In the genomic region with DNA sequence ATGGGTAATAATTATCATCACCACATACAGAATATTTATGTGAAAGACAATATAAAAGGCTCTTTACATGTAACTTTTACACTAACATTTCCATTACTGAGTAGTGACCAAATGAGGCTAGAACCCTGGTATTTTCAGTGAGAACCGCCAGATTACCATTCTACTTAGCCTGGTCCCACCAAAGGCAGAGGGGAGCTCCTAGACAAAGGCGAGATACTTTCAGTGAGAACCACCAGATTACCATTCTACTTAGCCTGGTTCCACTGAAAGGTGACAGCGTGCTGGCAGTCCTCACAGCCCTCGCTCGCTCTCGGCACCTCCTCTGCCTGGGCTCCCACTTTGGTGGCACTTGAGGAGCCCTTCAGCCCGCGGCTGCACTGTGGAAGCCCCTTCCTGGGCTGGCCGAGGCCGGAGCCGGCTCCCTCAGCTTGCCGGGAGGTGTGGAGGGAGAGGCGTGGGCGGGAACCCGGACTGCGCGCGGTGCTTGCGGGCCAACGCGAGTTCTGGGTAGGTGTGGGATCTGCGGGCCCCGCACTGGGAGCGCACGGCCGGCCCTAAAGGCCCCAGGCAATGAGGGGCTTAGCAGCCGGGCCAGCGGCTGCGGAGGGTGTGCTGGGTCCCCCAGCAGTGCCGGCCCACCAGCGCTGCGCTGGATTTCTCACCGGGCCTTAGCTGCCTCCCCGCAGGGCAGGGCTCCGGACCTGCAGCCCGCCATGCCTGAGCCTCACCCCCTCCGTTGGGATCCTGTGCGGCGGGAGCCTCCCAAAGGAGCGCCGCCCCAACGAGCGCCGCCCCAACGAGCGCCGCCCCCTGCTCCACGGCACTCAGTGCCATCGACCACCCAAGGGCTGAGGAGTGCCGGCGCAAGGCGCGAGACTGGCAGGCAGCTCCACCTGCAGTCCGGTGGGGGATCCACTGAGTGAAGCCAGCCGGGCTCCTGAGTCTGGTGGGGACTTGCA, we compare ENCODE assay signal across 1 cellular context.
A peak's percentile ranks its signal among the peaks of the same experiment; 100 is the strongest.
TF ChIP-seq lines count a peak whose summit lies in the region.

No MANE protein-coding gene starts in this region.

TF ChIP-seq in K562, 482 proteins besides CTCF, POLR2A, EP300 and RAD21 (continued from another document and continues in another):
- TF ChIP-seq, protein P1, sequence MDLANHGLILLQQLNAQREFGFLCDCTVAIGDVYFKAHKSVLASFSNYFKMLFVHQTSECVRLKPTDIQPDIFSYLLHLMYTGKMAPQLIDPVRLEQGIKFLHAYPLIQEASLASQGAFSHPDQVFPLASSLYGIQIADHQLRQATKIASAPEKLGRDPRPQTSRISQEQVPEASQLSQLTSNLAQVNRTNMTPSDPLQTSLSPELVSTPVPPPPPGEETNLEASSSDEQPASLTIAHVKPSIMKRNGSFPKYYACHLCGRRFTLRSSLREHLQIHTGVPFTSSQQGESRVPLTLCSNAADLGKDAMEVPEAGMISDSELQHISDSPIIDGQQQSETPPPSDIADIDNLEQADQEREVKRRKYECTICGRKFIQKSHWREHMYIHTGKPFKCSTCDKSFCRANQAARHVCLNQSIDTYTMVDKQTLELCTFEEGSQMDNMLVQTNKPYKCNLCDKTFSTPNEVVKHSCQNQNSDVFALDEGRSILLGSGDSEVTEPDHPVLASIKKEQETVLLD (IDR thresholded peaks at IDR 0.05), result no peak
- no peak for TF ChIP-seq ZNF23 (CRISPR knock-in tag; IDR thresholded peaks at IDR 0.05)
- TF ChIP-seq TRIM28 (IDR thresholded peaks at IDR 0.05), result no peak
- TF ChIP-seq RBM39 (optimal IDR thresholded peaks at IDR 0.05; ENCODE audit: low read depth, low read length), result no peak
- TF ChIP-seq NELFE (IDR thresholded peaks at IDR 0.05; ENCODE audit: insufficient read depth, insufficient read length), result no peak
- TF ChIP-seq, protein P2, sequence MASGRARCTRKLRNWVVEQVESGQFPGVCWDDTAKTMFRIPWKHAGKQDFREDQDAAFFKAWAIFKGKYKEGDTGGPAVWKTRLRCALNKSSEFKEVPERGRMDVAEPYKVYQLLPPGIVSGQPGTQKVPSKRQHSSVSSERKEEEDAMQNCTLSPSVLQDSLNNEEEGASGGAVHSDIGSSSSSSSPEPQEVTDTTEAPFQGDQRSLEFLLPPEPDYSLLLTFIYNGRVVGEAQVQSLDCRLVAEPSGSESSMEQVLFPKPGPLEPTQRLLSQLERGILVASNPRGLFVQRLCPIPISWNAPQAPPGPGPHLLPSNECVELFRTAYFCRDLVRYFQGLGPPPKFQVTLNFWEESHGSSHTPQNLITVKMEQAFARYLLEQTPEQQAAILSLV (tag; IDR thresholded peaks at IDR 0.05), result no peak
- TF ChIP-seq KLF6 (CRISPR knock-in tag; IDR thresholded peaks at IDR 0.05; ENCODE audit: borderline replicate concordance), result no peak
- no peak for TF ChIP-seq GATA2 (CRISPR knock-in tag; IDR thresholded peaks at IDR 0.05)
- TF ChIP-seq, protein P3, sequence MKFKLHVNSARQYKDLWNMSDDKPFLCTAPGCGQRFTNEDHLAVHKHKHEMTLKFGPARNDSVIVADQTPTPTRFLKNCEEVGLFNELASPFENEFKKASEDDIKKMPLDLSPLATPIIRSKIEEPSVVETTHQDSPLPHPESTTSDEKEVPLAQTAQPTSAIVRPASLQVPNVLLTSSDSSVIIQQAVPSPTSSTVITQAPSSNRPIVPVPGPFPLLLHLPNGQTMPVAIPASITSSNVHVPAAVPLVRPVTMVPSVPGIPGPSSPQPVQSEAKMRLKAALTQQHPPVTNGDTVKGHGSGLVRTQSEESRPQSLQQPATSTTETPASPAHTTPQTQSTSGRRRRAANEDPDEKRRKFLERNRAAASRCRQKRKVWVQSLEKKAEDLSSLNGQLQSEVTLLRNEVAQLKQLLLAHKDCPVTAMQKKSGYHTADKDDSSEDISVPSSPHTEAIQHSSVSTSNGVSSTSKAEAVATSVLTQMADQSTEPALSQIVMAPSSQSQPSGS (CRISPR knock-in tag; IDR thresholded peaks at IDR 0.05), result no peak
- TF ChIP-seq PHF8 (IDR thresholded peaks at IDR 0.05; ENCODE audit: borderline replicate concordance, low read length), result peak; percentile 59; the same call in 1 of the 2 replicates
- TF ChIP-seq ZEB2 (IDR thresholded peaks at IDR 0.05), result no peak
- TF ChIP-seq ZNF324 (CRISPR knock-in tag; IDR thresholded peaks at IDR 0.05), result no peak
- TF ChIP-seq, protein P4, sequence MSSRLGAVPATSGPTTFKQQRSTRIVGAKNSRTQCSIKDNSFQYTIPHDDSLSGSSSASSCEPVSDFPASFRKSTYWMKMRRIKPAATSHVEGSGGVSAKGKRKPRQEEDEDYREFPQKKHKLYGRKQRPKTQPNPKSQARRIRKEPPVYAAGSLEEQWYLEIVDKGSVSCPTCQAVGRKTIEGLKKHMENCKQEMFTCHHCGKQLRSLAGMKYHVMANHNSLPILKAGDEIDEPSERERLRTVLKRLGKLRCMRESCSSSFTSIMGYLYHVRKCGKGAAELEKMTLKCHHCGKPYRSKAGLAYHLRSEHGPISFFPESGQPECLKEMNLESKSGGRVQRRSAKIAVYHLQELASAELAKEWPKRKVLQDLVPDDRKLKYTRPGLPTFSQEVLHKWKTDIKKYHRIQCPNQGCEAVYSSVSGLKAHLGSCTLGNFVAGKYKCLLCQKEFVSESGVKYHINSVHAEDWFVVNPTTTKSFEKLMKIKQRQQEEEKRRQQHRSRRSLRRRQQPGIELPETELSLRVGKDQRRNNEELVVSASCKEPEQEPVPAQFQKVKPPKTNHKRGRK (tag; IDR thresholded peaks at IDR 0.05), result no peak
- TF ChIP-seq, protein P5, sequence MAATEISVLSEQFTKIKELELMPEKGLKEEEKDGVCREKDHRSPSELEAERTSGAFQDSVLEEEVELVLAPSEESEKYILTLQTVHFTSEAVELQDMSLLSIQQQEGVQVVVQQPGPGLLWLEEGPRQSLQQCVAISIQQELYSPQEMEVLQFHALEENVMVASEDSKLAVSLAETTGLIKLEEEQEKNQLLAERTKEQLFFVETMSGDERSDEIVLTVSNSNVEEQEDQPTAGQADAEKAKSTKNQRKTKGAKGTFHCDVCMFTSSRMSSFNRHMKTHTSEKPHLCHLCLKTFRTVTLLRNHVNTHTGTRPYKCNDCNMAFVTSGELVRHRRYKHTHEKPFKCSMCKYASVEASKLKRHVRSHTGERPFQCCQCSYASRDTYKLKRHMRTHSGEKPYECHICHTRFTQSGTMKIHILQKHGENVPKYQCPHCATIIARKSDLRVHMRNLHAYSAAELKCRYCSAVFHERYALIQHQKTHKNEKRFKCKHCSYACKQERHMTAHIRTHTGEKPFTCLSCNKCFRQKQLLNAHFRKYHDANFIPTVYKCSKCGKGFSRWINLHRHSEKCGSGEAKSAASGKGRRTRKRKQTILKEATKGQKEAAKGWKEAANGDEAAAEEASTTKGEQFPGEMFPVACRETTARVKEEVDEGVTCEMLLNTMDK (IDR thresholded peaks at IDR 0.05; ENCODE audit: borderline replicate concordance, insufficient read depth, low read depth, low read length, poor library complexity, severe bottlenecking), result no peak
- TF ChIP-seq CREBBP (IDR thresholded peaks at IDR 0.05; ENCODE audit: low read depth, low read length), result no peak
- no peak for TF ChIP-seq ZNF695 (CRISPR knock-in tag; IDR thresholded peaks at IDR 0.05)
- TF ChIP-seq, protein P6, sequence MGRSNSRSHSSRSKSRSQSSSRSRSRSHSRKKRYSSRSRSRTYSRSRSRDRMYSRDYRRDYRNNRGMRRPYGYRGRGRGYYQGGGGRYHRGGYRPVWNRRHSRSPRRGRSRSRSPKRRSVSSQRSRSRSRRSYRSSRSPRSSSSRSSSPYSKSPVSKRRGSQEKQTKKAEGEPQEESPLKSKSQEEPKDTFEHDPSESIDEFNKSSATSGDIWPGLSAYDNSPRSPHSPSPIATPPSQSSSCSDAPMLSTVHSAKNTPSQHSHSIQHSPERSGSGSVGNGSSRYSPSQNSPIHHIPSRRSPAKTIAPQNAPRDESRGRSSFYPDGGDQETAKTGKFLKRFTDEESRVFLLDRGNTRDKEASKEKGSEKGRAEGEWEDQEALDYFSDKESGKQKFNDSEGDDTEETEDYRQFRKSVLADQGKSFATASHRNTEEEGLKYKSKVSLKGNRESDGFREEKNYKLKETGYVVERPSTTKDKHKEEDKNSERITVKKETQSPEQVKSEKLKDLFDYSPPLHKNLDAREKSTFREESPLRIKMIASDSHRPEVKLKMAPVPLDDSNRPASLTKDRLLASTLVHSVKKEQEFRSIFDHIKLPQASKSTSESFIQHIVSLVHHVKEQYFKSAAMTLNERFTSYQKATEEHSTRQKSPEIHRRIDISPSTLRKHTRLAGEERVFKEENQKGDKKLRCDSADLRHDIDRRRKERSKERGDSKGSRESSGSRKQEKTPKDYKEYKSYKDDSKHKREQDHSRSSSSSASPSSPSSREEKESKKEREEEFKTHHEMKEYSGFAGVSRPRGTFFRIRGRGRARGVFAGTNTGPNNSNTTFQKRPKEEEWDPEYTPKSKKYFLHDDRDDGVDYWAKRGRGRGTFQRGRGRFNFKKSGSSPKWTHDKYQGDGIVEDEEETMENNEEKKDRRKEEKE (IDR thresholded peaks at IDR 0.05; ENCODE audit: borderline replicate concordance in 1 of 2, control insufficient read depth in 1 of 2, low read depth in 2 of 2, low read length in 1 of 2), result no peak
- TF ChIP-seq, protein P7, sequence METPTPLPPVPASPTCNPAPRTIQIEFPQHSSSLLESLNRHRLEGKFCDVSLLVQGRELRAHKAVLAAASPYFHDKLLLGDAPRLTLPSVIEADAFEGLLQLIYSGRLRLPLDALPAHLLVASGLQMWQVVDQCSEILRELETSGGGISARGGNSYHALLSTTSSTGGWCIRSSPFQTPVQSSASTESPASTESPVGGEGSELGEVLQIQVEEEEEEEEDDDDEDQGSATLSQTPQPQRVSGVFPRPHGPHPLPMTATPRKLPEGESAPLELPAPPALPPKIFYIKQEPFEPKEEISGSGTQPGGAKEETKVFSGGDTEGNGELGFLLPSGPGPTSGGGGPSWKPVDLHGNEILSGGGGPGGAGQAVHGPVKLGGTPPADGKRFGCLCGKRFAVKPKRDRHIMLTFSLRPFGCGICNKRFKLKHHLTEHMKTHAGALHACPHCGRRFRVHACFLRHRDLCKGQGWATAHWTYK (CRISPR knock-in tag; IDR thresholded peaks at IDR 0.05), result peak; percentile 33; the same call in 1 of the 2 replicates
- TF ChIP-seq, protein P8, sequence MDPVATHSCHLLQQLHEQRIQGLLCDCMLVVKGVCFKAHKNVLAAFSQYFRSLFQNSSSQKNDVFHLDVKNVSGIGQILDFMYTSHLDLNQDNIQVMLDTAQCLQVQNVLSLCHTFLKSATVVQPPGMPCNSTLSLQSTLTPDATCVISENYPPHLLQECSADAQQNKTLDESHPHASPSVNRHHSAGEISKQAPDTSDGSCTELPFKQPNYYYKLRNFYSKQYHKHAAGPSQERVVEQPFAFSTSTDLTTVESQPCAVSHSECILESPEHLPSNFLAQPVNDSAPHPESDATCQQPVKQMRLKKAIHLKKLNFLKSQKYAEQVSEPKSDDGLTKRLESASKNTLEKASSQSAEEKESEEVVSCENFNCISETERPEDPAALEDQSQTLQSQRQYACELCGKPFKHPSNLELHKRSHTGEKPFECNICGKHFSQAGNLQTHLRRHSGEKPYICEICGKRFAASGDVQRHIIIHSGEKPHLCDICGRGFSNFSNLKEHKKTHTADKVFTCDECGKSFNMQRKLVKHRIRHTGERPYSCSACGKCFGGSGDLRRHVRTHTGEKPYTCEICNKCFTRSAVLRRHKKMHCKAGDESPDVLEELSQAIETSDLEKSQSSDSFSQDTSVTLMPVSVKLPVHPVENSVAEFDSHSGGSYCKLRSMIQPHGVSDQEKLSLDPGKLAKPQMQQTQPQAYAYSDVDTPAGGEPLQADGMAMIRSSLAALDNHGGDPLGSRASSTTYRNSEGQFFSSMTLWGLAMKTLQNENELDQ (CRISPR knock-in tag; IDR thresholded peaks at IDR 0.05; ENCODE audit: borderline replicate concordance), result no peak
- no peak for TF ChIP-seq TCF7 (IDR thresholded peaks at IDR 0.05; ENCODE audit: borderline replicate concordance)
- TF ChIP-seq SPI1 (IDR thresholded peaks at IDR 0.05; ENCODE audit: borderline replicate concordance, low read depth, low read length), result no peak
- TF ChIP-seq HMGN3 (IDR thresholded peaks at IDR 0.05; ENCODE audit: borderline replicate concordance, extremely low read depth, insufficient read length, low read depth, low read length), result no peak
- TF ChIP-seq, protein P9, sequence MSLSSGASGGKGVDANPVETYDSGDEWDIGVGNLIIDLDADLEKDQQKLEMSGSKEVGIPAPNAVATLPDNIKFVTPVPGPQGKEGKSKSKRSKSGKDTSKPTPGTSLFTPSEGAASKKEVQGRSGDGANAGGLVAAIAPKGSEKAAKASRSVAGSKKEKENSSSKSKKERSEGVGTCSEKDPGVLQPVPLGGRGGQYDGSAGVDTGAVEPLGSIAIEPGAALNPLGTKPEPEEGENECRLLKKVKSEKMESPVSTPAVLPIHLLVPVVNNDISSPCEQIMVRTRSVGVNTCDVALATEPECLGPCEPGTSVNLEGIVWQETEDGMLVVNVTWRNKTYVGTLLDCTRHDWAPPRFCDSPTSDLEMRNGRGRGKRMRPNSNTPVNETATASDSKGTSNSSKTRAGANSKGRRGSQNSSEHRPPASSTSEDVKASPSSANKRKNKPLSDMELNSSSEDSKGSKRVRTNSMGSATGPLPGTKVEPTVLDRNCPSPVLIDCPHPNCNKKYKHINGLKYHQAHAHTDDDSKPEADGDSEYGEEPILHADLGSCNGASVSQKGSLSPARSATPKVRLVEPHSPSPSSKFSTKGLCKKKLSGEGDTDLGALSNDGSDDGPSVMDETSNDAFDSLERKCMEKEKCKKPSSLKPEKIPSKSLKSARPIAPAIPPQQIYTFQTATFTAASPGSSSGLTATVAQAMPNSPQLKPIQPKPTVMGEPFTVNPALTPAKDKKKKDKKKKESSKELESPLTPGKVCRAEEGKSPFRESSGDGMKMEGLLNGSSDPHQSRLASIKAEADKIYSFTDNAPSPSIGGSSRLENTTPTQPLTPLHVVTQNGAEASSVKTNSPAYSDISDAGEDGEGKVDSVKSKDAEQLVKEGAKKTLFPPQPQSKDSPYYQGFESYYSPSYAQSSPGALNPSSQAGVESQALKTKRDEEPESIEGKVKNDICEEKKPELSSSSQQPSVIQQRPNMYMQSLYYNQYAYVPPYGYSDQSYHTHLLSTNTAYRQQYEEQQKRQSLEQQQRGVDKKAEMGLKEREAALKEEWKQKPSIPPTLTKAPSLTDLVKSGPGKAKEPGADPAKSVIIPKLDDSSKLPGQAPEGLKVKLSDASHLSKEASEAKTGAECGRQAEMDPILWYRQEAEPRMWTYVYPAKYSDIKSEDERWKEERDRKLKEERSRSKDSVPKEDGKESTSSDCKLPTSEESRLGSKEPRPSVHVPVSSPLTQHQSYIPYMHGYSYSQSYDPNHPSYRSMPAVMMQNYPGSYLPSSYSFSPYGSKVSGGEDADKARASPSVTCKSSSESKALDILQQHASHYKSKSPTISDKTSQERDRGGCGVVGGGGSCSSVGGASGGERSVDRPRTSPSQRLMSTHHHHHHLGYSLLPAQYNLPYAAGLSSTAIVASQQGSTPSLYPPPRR (CRISPR knock-in tag; IDR thresholded peaks at IDR 0.05; ENCODE audit: borderline replicate concordance), result no peak
- TF ChIP-seq SAFB (IDR thresholded peaks at IDR 0.05; ENCODE audit: borderline replicate concordance, low read depth, low read length), result 0 out of 2 replicates have a peak, but pooled peaks have one; percentile 16
- no peak for TF ChIP-seq KAT7 (CRISPR knock-in tag; IDR thresholded peaks at IDR 0.05; ENCODE audit: borderline replicate concordance)
- no peak for TF ChIP-seq MTF1 (CRISPR knock-in tag; IDR thresholded peaks at IDR 0.05; ENCODE audit: borderline replicate concordance)
- TF ChIP-seq, protein P10, sequence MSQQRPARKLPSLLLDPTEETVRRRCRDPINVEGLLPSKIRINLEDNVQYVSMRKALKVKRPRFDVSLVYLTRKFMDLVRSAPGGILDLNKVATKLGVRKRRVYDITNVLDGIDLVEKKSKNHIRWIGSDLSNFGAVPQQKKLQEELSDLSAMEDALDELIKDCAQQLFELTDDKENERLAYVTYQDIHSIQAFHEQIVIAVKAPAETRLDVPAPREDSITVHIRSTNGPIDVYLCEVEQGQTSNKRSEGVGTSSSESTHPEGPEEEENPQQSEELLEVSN (IDR thresholded peaks at IDR 0.05; ENCODE audit: borderline replicate concordance in 1 of 2, extremely low read depth in 1 of 2, insufficient read depth in 1 of 2, insufficient read length in 1 of 2, low read depth in 1 of 2, low read length in 1 of 2, poor library complexity in 1 of 2, severe bottlenecking in 1 of 2), result peak; percentile 37 to 67
- no peak for TF ChIP-seq OTX1 (CRISPR knock-in tag; IDR thresholded peaks at IDR 0.05)
